1 cellular context compared by ENCODE assay signal in the genomic region with DNA sequence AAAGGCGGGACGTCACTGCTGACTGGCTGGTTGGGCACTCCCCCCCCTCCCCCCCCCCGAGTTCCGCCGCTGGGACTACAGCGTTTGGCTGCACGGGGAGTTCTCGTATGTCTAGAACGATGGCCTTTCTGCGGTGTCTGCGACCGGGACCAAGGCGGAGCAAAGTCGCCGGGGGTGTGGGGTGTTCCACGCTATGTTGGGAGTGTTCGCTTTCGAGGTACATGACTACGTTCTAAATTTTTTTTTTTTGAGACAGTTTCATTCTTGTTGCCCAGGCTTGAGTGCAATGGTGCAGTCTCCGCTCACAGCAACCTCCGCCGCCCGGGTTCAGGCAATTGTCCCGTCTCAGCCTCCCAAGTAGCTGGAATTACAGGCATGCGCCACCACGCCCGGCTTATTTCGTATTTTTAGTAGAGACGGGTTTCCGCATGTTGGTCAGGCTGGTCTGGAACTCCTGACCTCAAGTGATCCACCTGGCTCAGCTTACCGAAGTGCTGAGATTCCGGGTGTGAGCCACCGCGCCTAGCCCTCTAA.
A peak's percentile ranks its signal among the peaks of the same experiment; 100 is the strongest.
TF ChIP-seq lines count a peak whose summit lies in the region.

No MANE protein-coding gene starts in this region.

TF ChIP-seq in endothelial cell of umbilical vein, 7 proteins besides CTCF, POLR2A, EP300 and RAD21:
- TF ChIP-seq POLR2AphosphoS5 (IDR thresholded peaks at IDR 0.05; ENCODE audit: insufficient read depth, low read depth, low read length) (peak; percentile 45), EZH2 (IDR thresholded peaks at IDR 0.05; ENCODE audit: borderline replicate concordance, low read depth, low read length, severe bottlenecking) (no peak)
- TF ChIP-seq, protein P1, sequence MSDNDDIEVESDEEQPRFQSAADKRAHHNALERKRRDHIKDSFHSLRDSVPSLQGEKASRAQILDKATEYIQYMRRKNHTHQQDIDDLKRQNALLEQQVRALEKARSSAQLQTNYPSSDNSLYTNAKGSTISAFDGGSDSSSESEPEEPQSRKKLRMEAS (IDR thresholded peaks at IDR 0.05; ENCODE audit: insufficient read depth, insufficient read length) = no peak
